Comparison of ENCODE assay signal across 2 cellular contexts in the genomic region with DNA sequence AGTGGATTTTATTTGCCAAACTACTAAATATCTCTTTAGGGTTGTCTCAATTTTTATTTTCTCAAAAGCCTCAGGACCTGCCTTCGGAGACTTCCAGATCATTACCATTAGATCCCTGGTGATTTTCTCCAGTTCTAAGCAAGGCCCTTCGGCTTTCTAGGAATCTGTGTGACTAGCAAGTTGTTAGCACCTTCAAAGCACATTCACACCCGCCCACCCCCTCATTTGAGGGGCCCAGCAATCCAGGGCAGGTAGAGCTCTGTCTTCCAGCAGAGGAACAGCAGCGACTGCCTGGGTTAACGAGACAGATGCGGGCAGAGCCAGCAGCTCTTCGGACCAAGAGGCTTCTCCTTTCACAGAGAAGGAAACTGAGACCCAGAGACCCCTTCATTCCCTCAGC.
TF ChIP-seq lines count a peak whose summit lies in the region.

No MANE protein-coding gene starts in this region.

TF ChIP-seq in SK-N-SH, 30 proteins besides CTCF, POLR2A, EP300 and RAD21 (continued from another document):
- TF ChIP-seq, protein P1, sequence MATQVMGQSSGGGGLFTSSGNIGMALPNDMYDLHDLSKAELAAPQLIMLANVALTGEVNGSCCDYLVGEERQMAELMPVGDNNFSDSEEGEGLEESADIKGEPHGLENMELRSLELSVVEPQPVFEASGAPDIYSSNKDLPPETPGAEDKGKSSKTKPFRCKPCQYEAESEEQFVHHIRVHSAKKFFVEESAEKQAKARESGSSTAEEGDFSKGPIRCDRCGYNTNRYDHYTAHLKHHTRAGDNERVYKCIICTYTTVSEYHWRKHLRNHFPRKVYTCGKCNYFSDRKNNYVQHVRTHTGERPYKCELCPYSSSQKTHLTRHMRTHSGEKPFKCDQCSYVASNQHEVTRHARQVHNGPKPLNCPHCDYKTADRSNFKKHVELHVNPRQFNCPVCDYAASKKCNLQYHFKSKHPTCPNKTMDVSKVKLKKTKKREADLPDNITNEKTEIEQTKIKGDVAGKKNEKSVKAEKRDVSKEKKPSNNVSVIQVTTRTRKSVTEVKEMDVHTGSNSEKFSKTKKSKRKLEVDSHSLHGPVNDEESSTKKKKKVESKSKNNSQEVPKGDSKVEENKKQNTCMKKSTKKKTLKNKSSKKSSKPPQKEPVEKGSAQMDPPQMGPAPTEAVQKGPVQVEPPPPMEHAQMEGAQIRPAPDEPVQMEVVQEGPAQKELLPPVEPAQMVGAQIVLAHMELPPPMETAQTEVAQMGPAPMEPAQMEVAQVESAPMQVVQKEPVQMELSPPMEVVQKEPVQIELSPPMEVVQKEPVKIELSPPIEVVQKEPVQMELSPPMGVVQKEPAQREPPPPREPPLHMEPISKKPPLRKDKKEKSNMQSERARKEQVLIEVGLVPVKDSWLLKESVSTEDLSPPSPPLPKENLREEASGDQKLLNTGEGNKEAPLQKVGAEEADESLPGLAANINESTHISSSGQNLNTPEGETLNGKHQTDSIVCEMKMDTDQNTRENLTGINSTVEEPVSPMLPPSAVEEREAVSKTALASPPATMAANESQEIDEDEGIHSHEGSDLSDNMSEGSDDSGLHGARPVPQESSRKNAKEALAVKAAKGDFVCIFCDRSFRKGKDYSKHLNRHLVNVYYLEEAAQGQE (IDR thresholded peaks at IDR 0.05; ENCODE audit: low read depth, low read length), result no peak
- no peak for TF ChIP-seq CHD2 (IDR thresholded peaks at IDR 0.05; ENCODE audit: low read length, partially characterized antibody)
- TF ChIP-seq, protein P2, sequence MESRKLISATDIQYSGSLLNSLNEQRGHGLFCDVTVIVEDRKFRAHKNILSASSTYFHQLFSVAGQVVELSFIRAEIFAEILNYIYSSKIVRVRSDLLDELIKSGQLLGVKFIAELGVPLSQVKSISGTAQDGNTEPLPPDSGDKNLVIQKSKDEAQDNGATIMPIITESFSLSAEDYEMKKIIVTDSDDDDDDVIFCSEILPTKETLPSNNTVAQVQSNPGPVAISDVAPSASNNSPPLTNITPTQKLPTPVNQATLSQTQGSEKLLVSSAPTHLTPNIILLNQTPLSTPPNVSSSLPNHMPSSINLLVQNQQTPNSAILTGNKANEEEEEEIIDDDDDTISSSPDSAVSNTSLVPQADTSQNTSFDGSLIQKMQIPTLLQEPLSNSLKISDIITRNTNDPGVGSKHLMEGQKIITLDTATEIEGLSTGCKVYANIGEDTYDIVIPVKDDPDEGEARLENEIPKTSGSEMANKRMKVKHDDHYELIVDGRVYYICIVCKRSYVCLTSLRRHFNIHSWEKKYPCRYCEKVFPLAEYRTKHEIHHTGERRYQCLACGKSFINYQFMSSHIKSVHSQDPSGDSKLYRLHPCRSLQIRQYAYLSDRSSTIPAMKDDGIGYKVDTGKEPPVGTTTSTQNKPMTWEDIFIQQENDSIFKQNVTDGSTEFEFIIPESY (IDR thresholded peaks at IDR 0.05; ENCODE audit: borderline replicate concordance, low read depth), result no peak
- TF ChIP-seq, protein P3, sequence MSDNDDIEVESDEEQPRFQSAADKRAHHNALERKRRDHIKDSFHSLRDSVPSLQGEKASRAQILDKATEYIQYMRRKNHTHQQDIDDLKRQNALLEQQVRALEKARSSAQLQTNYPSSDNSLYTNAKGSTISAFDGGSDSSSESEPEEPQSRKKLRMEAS (IDR thresholded peaks at IDR 0.05; ENCODE audit: low read depth), result no peak
- TF ChIP-seq MXI1 (IDR thresholded peaks at IDR 0.05; ENCODE audit: low read depth, low read length), result no peak
- no peak for TF ChIP-seq SIN3A (IDR thresholded peaks at IDR 0.05; ENCODE audit: borderline replicate concordance, low read depth, low read length)
- TF ChIP-seq SMC3 (IDR thresholded peaks at IDR 0.05; ENCODE audit: low read depth, low read length), result no peak

TF ChIP-seq in SK-N-SH treated with all-trans-retinoic acid at 6 μM for 48 hours, 23 proteins besides CTCF, POLR2A, EP300 and RAD21 (continued from another document):
- TF ChIP-seq, protein P4, sequence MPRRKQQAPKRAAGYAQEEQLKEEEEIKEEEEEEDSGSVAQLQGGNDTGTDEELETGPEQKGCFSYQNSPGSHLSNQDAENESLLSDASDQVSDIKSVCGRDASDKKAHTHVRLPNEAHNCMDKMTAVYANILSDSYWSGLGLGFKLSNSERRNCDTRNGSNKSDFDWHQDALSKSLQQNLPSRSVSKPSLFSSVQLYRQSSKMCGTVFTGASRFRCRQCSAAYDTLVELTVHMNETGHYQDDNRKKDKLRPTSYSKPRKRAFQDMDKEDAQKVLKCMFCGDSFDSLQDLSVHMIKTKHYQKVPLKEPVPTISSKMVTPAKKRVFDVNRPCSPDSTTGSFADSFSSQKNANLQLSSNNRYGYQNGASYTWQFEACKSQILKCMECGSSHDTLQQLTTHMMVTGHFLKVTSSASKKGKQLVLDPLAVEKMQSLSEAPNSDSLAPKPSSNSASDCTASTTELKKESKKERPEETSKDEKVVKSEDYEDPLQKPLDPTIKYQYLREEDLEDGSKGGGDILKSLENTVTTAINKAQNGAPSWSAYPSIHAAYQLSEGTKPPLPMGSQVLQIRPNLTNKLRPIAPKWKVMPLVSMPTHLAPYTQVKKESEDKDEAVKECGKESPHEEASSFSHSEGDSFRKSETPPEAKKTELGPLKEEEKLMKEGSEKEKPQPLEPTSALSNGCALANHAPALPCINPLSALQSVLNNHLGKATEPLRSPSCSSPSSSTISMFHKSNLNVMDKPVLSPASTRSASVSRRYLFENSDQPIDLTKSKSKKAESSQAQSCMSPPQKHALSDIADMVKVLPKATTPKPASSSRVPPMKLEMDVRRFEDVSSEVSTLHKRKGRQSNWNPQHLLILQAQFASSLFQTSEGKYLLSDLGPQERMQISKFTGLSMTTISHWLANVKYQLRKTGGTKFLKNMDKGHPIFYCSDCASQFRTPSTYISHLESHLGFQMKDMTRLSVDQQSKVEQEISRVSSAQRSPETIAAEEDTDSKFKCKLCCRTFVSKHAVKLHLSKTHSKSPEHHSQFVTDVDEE (CRISPR knock-in tag; IDR thresholded peaks at IDR 0.05), result no peak
- TF ChIP-seq OSR1 (CRISPR knock-in tag; IDR thresholded peaks at IDR 0.05), result no peak
- no peak for TF ChIP-seq ZFP30 (CRISPR knock-in tag; IDR thresholded peaks at IDR 0.05)
- TF ChIP-seq TCF4 (CRISPR knock-in tag; IDR thresholded peaks at IDR 0.05; ENCODE audit: borderline replicate concordance), result no peak
- TF ChIP-seq, protein P5, sequence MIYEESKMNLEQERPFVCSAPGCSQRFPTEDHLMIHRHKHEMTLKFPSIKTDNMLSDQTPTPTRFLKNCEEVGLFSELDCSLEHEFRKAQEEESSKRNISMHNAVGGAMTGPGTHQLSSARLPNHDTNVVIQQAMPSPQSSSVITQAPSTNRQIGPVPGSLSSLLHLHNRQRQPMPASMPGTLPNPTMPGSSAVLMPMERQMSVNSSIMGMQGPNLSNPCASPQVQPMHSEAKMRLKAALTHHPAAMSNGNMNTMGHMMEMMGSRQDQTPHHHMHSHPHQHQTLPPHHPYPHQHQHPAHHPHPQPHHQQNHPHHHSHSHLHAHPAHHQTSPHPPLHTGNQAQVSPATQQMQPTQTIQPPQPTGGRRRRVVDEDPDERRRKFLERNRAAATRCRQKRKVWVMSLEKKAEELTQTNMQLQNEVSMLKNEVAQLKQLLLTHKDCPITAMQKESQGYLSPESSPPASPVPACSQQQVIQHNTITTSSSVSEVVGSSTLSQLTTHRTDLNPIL (CRISPR knock-in tag; IDR thresholded peaks at IDR 0.05; ENCODE audit: low read depth), result no peak
- TF ChIP-seq ZFP3 (CRISPR knock-in tag; IDR thresholded peaks at IDR 0.05), result no peak
- no peak for TF ChIP-seq PPARA (CRISPR knock-in tag; IDR thresholded peaks at IDR 0.05; ENCODE audit: borderline replicate concordance)
- TF ChIP-seq RARB (CRISPR knock-in tag; IDR thresholded peaks at IDR 0.05), result no peak
